22 cellular contexts compared by ENCODE assay signal in genomic region chr2:62589691-62590356, GRCh38.
DNase-seq lines count a peak whose midpoint lies in the region; ATAC-seq and TF ChIP-seq lines count a peak whose summit lies in the region.
"Had no signal": no experiment of that assay in that cellular context is flagged by ENCODE, and none has a peak within 500 bp of the region (broad histone marks: within the 10 kb centered on the region; RNA-seq: fewer than 3 reads in every experiment).

No MANE protein-coding gene starts in this region.

- peaks cover 26% of the 10 kb centered on the region for H3K9me3 Mint-ChIP-seq in GM23338
- H3K9me3 Mint-ChIP-seq in WTC11, result peaks cover 24% of the 10 kb centered on the region
- H3K9me3 Mint-ChIP-seq: stimulated activated memory B cell treated with anti-CD40 and anti-IgM and Interleukin-4, amounts not matched to agents 10 μg/mL and 1 μg/mL and 100 μg/mL, for 72 hours had no signal

- H2AFZ ChIP-seq in GM23338, result no peak overlapping the region

- no peaks in the 10 kb centered on the region for H3K27me3 ChIP-seq in GM23338 (ENCODE audit: insufficient read depth)

- peaks cover 11% of the 10 kb centered on the region for H3K9me2 ChIP-seq in GM23338 (ENCODE audit: insufficient read depth)

- intact Hi-C loops in left ventricle myocardium superior (cut with micrococcal nuclease), result no loop called here

- POLR2A ChIA-PET in WTC11 (lab: Charles Lee), result interaction anchor here (0.5 kb wide), 1 partner anchor 66 kb away, joined by 3 read pairs; no protein-coding TSS in a partner anchor

- H3F3A ChIP-seq in GM23338 (replicated peaks; ENCODE audit: low read depth), result no peaks in the 10 kb centered on the region

- H3K4me2 ChIP-seq in GM23338, result no peak overlapping the region
- H3K4me2 ChIP-seq: smooth muscle cell had no signal

- no peak overlapping the region for H3K27ac ChIP-seq in GM23338 (ENCODE audit: low read depth)
- H3K27ac ChIP-seq: prostate gland had no signal

- H3K27ac Mint-ChIP-seq in GM23338 (0 out of 2 replicates have a peak overlapping the region, but pooled peaks have one; percentile 37), WTC11 (no peak overlapping the region)
- H3K27ac Mint-ChIP-seq: activated CD8-positive, alpha-beta T cell treated with anti-CD3 and anti-CD28 coated beads, Interleukin-2, amount 10 ng/mL, durations not matched to agents 7 days and 5 days; stimulated activated memory B cell treated with anti-CD40 and anti-IgM and Interleukin-4, amounts not matched to agents 10 μg/mL and 1 μg/mL and 100 μg/mL, for 72 hours had no signal

- H3K36me3 Mint-ChIP-seq in GM23338 (ENCODE audit: low read depth), result peaks cover 17% of the 10 kb centered on the region
- peaks cover 18% of the 10 kb centered on the region for H3K36me3 Mint-ChIP-seq in WTC11
- H3K36me3 Mint-ChIP-seq: stimulated activated memory B cell treated with anti-CD40 and anti-IgM and Interleukin-4, amounts not matched to agents 10 μg/mL and 1 μg/mL and 100 μg/mL, for 72 hours had no signal

- CTCF ChIA-PET in WTC11 (lab: Charles Lee), result no interaction called here

- DNase-seq in GM23338 (ENCODE audit: low spot score) (no peak), WTC11 (ENCODE audit: low spot score) (no peak), left ventricle myocardium superior (no peak), nucleus accumbens (lab: John Stamatoyannopoulos, UW) (peak in 29 of 56 donors; percentile 1 to 64 (median 17)), NCI-H345 (lab: John Stamatoyannopoulos, UW) (no peak), GDM1 (lab: John Stamatoyannopoulos, UW) (no peak), NOMO-1 treated with DMSO at 0.1 percent for 48 hours (lab: John Stamatoyannopoulos, UW; ENCODE audit: unreplicated experiment) (no peak)
- DNase-seq: activated CD8-positive, alpha-beta T cell treated with anti-CD3 and anti-CD28 coated beads, Interleukin-2, amount 10 ng/mL, durations not matched to agents 7 days and 5 days; activated naive CD4-positive, alpha-beta T cell treated with Interleukin-2 at 50 U/mL for 16 hours; activated T-cell treated with anti-CD3 and anti-CD28 coated beads, Interleukin-2, amount 50 U/mL, for 1 hour; amniotic stem cell; KBM-7; MM.1S; mucosa of descending colon; NCI-H146; NCI-H2171; NCI-H69; T1000 had no signal

- no peak overlapping the region for H3K4me3 ChIP-seq in GM23338
- H3K4me3 ChIP-seq: mucosa of descending colon, prostate gland, smooth muscle cell had no signal

- peak; percentile 50 for ATAC-seq in GM23338
- peak; percentile 56; the same call in 1 of the 2 replicates for ATAC-seq in WTC11
- peak; percentile 62 for ATAC-seq in left ventricle myocardium superior
- ATAC-seq in HG02571 (IDR thresholded peaks at IDR 0.05; ENCODE audit: unreplicated experiment), result no peak
- ATAC-seq: activated CD8-positive, alpha-beta T cell treated with anti-CD3 and anti-CD28 coated beads, Interleukin-2, amount 10 ng/mL, durations not matched to agents 7 days and 5 days; mucosa of descending colon; stimulated activated memory B cell treated with anti-CD40 and anti-IgM and Interleukin-4, amounts not matched to agents 10 μg/mL and 1 μg/mL and 100 μg/mL, for 72 hours had no signal

- no peaks in the 10 kb centered on the region for H4K20me1 ChIP-seq in GM23338 (replicated peaks; ENCODE audit: insufficient read depth)

- H3K4me1 Mint-ChIP-seq in GM23338 (peaks cover 11% of the 10 kb centered on the region), WTC11 (peaks cover 14% of the 10 kb centered on the region)
- H3K4me1 Mint-ChIP-seq: stimulated activated memory B cell treated with anti-CD40 and anti-IgM and Interleukin-4, amounts not matched to agents 10 μg/mL and 1 μg/mL and 100 μg/mL, for 72 hours had no signal

- no peaks in the 10 kb centered on the region for H3K27me3 Mint-ChIP-seq in GM23338 (ENCODE audit: insufficient read depth, low read depth, poor library complexity)
- peaks cover 4% of the 10 kb centered on the region; the same call in 1 of the 2 replicates for H3K27me3 Mint-ChIP-seq in WTC11 (ENCODE audit: low read depth)

- TF ChIP-seq CTCF in GM23338 (conservative IDR thresholded peaks at IDR 0.05; ENCODE audit: low read depth in 2 of 2) (no peak), WTC11 (IDR thresholded peaks at IDR 0.05) (no peak)

- peaks cover 10% of the 10 kb centered on the region; the same call in 1 of the 2 replicates for H3K4me1 ChIP-seq in GM23338 (ENCODE audit: insufficient read depth)
- H3K4me1 ChIP-seq: prostate gland had no signal

- no peaks in the 10 kb centered on the region for H3K36me3 ChIP-seq in GM23338 (ENCODE audit: insufficient read depth)
- H3K36me3 ChIP-seq: prostate gland had no signal

- H3K4me3 Mint-ChIP-seq in GM23338 (no peak overlapping the region), WTC11 (no peak overlapping the region)
- H3K4me3 Mint-ChIP-seq: activated CD8-positive, alpha-beta T cell treated with anti-CD3 and anti-CD28 coated beads, Interleukin-2, amount 10 ng/mL, durations not matched to agents 7 days and 5 days; stimulated activated memory B cell treated with anti-CD40 and anti-IgM and Interleukin-4, amounts not matched to agents 10 μg/mL and 1 μg/mL and 100 μg/mL, for 72 hours had no signal

- no peaks in the 10 kb centered on the region for H3K79me2 ChIP-seq in GM23338 (replicated peaks; ENCODE audit: insufficient read depth)

TF ChIP-seq in GM23338, 12 proteins besides CTCF, POLR2A, EP300 and RAD21 (continues in another document):
- TF ChIP-seq JUNB (IDR thresholded peaks at IDR 0.05; ENCODE audit: unreplicated experiment) (no peak), NANOG (IDR thresholded peaks at IDR 0.05; ENCODE audit: borderline replicate concordance) (no peak)

TF ChIP-seq in WTC11, 78 proteins besides CTCF, POLR2A, EP300 and RAD21:
- TF ChIP-seq USF2 (CRISPR knock-in tag; IDR thresholded peaks at IDR 0.05) (no peak), HMGA2 (CRISPR knock-in tag; IDR thresholded peaks at IDR 0.05) (no peak), TEAD1 (CRISPR knock-in tag; IDR thresholded peaks at IDR 0.05) (no peak), GTF2I (CRISPR knock-in tag; conservative IDR thresholded peaks at IDR 0.05) (no peak), ERG (CRISPR knock-in tag; IDR thresholded peaks at IDR 0.05) (no peak), ZNF219 (CRISPR knock-in tag; IDR thresholded peaks at IDR 0.05; ENCODE audit: borderline replicate concordance) (no peak), NFYB (CRISPR knock-in tag; conservative IDR thresholded peaks at IDR 0.05; ENCODE audit: low read depth) (no peak), NR1H2 (CRISPR knock-in tag; IDR thresholded peaks at IDR 0.05) (no peak), ATF1 (CRISPR knock-in tag; IDR thresholded peaks at IDR 0.05) (no peak), AFF4 (CRISPR knock-in tag; IDR thresholded peaks at IDR 0.05; ENCODE audit: borderline replicate concordance) (no peak), CBFB (CRISPR knock-in tag; IDR thresholded peaks at IDR 0.05; ENCODE audit: low read depth) (no peak)

Comparison
In these comparisons a context has a peak if more than half of its experiments do, and no peak if none do; other contexts are left out.
1. DNase-seq: peak in nucleus accumbens (29 of 56); none in GM23338 (single experiment), WTC11 (single experiment), left ventricle myocardium superior (single experiment), NCI-H345 (single experiment), GDM1 (single experiment) and NOMO-1 treated with DMSO at 0.1 percent for 48 hours (single experiment).